ENCODE assay signal across 17 cellular contexts in the genomic region with DNA sequence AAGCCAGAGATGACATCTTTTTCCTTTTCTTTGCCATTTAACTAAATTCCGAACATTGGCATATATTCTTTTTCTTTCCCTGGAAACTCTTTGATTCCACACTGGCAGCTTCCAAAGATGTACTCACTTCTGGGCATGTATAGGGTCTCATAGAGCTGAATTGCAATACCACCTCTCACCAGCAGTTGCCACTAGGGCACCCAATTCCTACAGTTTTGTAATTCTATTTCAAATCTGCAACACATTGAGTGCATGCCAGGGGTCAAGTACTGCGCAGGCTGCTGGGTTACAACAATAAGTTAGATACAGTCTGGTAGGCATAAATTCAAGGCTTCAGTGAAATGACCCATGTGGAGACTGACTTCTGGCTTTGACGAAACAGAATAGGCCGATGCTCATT.
DNase-seq lines count a peak whose midpoint lies in the region; TF ChIP-seq lines count a peak whose summit lies in the region.
"Had no signal": no experiment of that assay in that cellular context is flagged by ENCODE, and none has a peak within 500 bp of the region (broad histone marks: within the 10 kb centered on the region; RNA-seq: fewer than 3 reads in every experiment).

No MANE protein-coding gene starts in this region.

- H3K27me3 Mint-ChIP-seq in endodermal cell (ENCODE audit: insufficient read depth) = peaks cover 39% of the 10 kb centered on the region
- H3K27me3 Mint-ChIP-seq in progenitor cell of endocrine pancreas = peaks cover 48% of the 10 kb centered on the region

- TF ChIP-seq CTCF in GM12864 (IDR thresholded peaks at IDR 0.05; ENCODE audit: low read depth, low read length, missing control alignments) (peak; percentile 39), OCI-LY7 (conservative IDR thresholded peaks at IDR 0.05; ENCODE audit: low read length) (peak; percentile 69), endodermal cell (conservative IDR thresholded peaks at IDR 0.05) (peak; percentile 62), progenitor cell of endocrine pancreas (IDR thresholded peaks at IDR 0.05; ENCODE audit: unreplicated experiment) (peak; percentile 34)

- DNase-seq in GM12864 (ENCODE audit: low read depth) = no peak
- no peak for DNase-seq in OCI-LY7 (ENCODE audit: low spot score)
- peak; percentile 26 for DNase-seq in endodermal cell
- no peak for DNase-seq in progenitor cell of endocrine pancreas (ENCODE audit: low spot score, unreplicated experiment)
- DNase-seq in NK-92 treated with Interleukin-12 subunit alpha and Interleukin-12 subunit beta, amount 100 ng/mL, for 24 hours (lab: John Stamatoyannopoulos, UW) = no peak
- no peak for DNase-seq in NCI-H2196 (lab: John Stamatoyannopoulos, UW; ENCODE audit: unreplicated experiment)
- no peak for DNase-seq in Karpas-422
- DNase-seq: GM23248; NCI-H2029 treated with DMSO at 0.1 percent for 48 hours; Peyer's patch; stimulated activated CD4-positive, alpha-beta T cell treated with anti-CD3 and anti-CD28 coated beads, Interleukin-12 subunit alpha, Interleukin-12 subunit beta, amount 100 ng/mL, for 4 hours; stimulated activated naive CD8-positive, alpha-beta T cell treated with anti-CD3 and anti-CD28 coated beads, Interleukin-15, amount 100 ng/mL, for 72 hours had no signal

- peaks cover 9% of the 10 kb centered on the region for H3K9me3 Mint-ChIP-seq in endodermal cell
- H3K9me3 Mint-ChIP-seq in progenitor cell of endocrine pancreas (ENCODE audit: low read depth) = peaks cover 6% of the 10 kb centered on the region

- H3K4me3 Mint-ChIP-seq in endodermal cell = no peak overlapping the region
- no peak overlapping the region for H3K4me3 Mint-ChIP-seq in progenitor cell of endocrine pancreas (ENCODE audit: low read depth)
- H3K4me3 Mint-ChIP-seq: B cell; stimulated activated naive CD8-positive, alpha-beta T cell treated with anti-CD3 and anti-CD28 coated beads, Interleukin-15, amount 100 ng/mL, for 72 hours had no signal

- H3K79me2 ChIP-seq in OCI-LY7 (ENCODE audit: insufficient read depth, low read depth, low read length) (no peaks in the 10 kb centered on the region), Karpas-422 (ENCODE audit: low read length) (no peaks in the 10 kb centered on the region)
- H3K79me2 ChIP-seq: parathyroid adenoma had no signal

- no peaks in the 10 kb centered on the region for H3K9me2 ChIP-seq in OCI-LY7 (ENCODE audit: insufficient read depth, low read length)
- H3K9me2 ChIP-seq in Karpas-422 (replicated peaks; ENCODE audit: insufficient read depth, low read length) = no peaks in the 10 kb centered on the region

- H3K4me2 ChIP-seq in OCI-LY7 (ENCODE audit: low read length) = no peak overlapping the region
- H3K4me2 ChIP-seq in Karpas-422 (ENCODE audit: low read depth, low read length, poor library complexity, severe bottlenecking) = no peak overlapping the region

- H3K27ac ChIP-seq in OCI-LY7 (ENCODE audit: low read depth, low read length, poor library complexity, severe bottlenecking) (no peak overlapping the region), endodermal cell (ENCODE audit: low read depth, low read length) (no peak overlapping the region), Karpas-422 (ENCODE audit: low read length) (no peak overlapping the region)
- H3K27ac ChIP-seq: coronary artery, epithelial cell of prostate, GM23248, parathyroid adenoma, Peyer's patch had no signal

- H3K4me3 ChIP-seq in GM12864 (ENCODE audit: low read depth, low read length) = no peak overlapping the region
- H3K4me3 ChIP-seq in OCI-LY7 (ENCODE audit: low read depth, low read length, poor library complexity, severe bottlenecking) = no peak overlapping the region
- H3K4me3 ChIP-seq in endodermal cell (ENCODE audit: low read length) = no peak overlapping the region
- H3K4me3 ChIP-seq in Karpas-422 (ENCODE audit: low read length) = no peak overlapping the region
- H3K4me3 ChIP-seq: coronary artery, GM23248, Peyer's patch had no signal

- no peak overlapping the region for H2AFZ ChIP-seq in OCI-LY7 (ENCODE audit: low read length)
- H2AFZ ChIP-seq in Karpas-422 (ENCODE audit: low read length) = no peak overlapping the region
- H2AFZ ChIP-seq: GM23248, parathyroid adenoma had no signal

- CTCF ChIA-PET in OCI-LY7 (lab: Charles Lee; ENCODE audit: unreplicated experiment) = no interaction called here

- BruUV-seq in OCI-LY7 (replicated peaks; lab: Mats Ljungman, UMichigan) = no TSS peak

- H3K36me3 Mint-ChIP-seq in endodermal cell (ENCODE audit: low read depth) (no peaks in the 10 kb centered on the region), progenitor cell of endocrine pancreas (ENCODE audit: insufficient read depth) (no peaks in the 10 kb centered on the region)

- H3K27me3 ChIP-seq in endodermal cell (ENCODE audit: control insufficient read depth, insufficient read depth, low read length, poor library complexity, severe bottlenecking) (no peaks in the 10 kb centered on the region), Karpas-422 (ENCODE audit: low read length) (no peaks in the 10 kb centered on the region)
- H3K27me3 ChIP-seq: Peyer's patch had no signal

- H3K27ac Mint-ChIP-seq in endodermal cell = no peak overlapping the region
- no peak overlapping the region for H3K27ac Mint-ChIP-seq in progenitor cell of endocrine pancreas
- H3K27ac Mint-ChIP-seq: activated T-helper 2 cell treated with anti-CD3 and anti-CD28 coated beads, Interferon-gamma antibody, Interleukin-2, Interleukin-4, amounts not matched to agents 10 μg/mL and 5 μg/mL and 100 μg/mL, durations not matched to agents 14 hours and 24 hours and 36 hours; B cell; stimulated activated naive CD8-positive, alpha-beta T cell treated with anti-CD3 and anti-CD28 coated beads, Interleukin-15, amount 100 ng/mL, for 72 hours had no signal

- H3K9me3 ChIP-seq in OCI-LY7 (ENCODE audit: low read length) (peaks cover 21% of the 10 kb centered on the region), endodermal cell (ENCODE audit: control insufficient read depth, low read length) (peaks cover 13% of the 10 kb centered on the region), Karpas-422 (ENCODE audit: low read length) (peaks cover 12% of the 10 kb centered on the region)

- H4K20me1 ChIP-seq in OCI-LY7 (ENCODE audit: insufficient read depth, low read length) = no peaks in the 10 kb centered on the region
- H4K20me1 ChIP-seq in Karpas-422 (ENCODE audit: insufficient read depth, low read depth, low read length) = no peaks in the 10 kb centered on the region

- H3K36me3 ChIP-seq in OCI-LY7 (ENCODE audit: insufficient read depth, low read length) (no peaks in the 10 kb centered on the region), endodermal cell (ENCODE audit: control insufficient read depth, insufficient read depth, low read length) (no peaks in the 10 kb centered on the region), Karpas-422 (ENCODE audit: insufficient read depth, low read length) (no peaks in the 10 kb centered on the region)
- H3K36me3 ChIP-seq: Peyer's patch had no signal

- H3K4me1 ChIP-seq in OCI-LY7 (ENCODE audit: insufficient read depth, low read length, poor library complexity, severe bottlenecking) (no peaks in the 10 kb centered on the region), endodermal cell (ENCODE audit: control insufficient read depth, insufficient read depth, low read length) (no peaks in the 10 kb centered on the region), Karpas-422 (ENCODE audit: low read length) (peaks cover 9% of the 10 kb centered on the region; the same call in 1 of the 2 replicates)
- H3K4me1 ChIP-seq: parathyroid adenoma, Peyer's patch had no signal

- H3K4me1 Mint-ChIP-seq in endodermal cell (peaks cover 5% of the 10 kb centered on the region), progenitor cell of endocrine pancreas (ENCODE audit: low read depth) (no peaks in the 10 kb centered on the region)
- H3K4me1 Mint-ChIP-seq: B cell; stimulated activated naive CD8-positive, alpha-beta T cell treated with anti-CD3 and anti-CD28 coated beads, Interleukin-15, amount 100 ng/mL, for 72 hours had no signal

- H3K9ac ChIP-seq in endodermal cell (ENCODE audit: extremely low read depth, low read length, poor library complexity, severe bottlenecking) (no peak overlapping the region), Karpas-422 (ENCODE audit: low read length) (no peak overlapping the region)
- H3K9ac ChIP-seq: GM23248, parathyroid adenoma had no signal

- WGBS in endodermal cell (ENCODE audit: insufficient coverage in 1 of 2, insufficient read length in 1 of 2), 2 experiments = 90 to 92% methylated on average over 4 of the region's 4 CpGs

- POLR2A ChIA-PET in OCI-LY7 (lab: Charles Lee) = no interaction called here

- intact Hi-C loops in OCI-LY7 (cut with micrococcal nuclease; ENCODE audit: unreplicated experiment) = no loop called here
